ENCODE assay signal across 7 cellular contexts in the genomic region with DNA sequence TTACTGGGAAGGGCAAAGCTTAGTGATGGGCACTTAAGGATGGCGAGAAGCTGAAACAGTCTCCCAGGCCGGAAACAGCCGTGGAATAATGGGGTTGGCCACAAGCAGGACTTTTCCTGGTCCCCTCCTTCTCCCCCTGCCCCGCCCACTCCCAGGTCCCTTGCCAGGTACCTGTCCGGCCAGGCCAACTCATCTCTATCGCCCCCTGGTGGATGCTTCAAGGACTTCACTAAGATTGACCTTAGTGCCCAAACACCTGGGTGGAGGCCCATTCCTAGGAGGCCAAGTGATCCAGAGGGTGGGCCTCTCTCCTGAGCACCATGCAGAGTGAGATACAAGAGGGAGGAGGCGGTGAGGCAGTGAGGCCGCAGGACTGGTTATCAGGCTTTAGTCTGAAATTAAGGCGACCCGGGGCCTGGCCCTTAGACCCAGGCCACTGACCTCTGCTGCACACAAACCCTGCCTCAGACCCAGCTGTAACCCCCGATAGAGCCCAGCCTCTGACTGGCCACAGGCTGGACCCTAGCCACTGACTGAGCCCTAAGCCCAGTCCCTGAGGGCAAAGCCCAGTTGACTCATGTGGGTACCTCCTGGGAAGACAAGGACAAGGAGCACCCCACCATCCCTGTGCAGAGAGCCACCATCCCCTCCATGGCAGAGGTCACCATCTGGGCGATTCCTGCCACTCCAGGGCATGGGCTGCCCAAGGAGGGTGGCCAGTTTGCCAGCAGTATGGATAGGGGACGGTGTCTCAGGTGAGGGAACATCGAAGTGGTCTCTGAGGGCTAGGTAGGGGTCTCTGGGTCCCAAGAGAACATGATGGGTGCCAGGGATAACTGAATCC. TPM values are rescaled to one million over a fixed set of nuclear protein-coding genes. Genes with fewer than 3 reads are reported as not detected.
A peak's percentile ranks its signal among the peaks of the same experiment; 100 is the strongest.
DNase-seq lines count a peak whose midpoint lies in the region; ATAC-seq and TF ChIP-seq lines count a peak whose summit lies in the region.

No MANE protein-coding gene starts in this region.

- H3K4ac ChIP-seq in mesenchymal stem cell (ENCODE audit: low read depth in 1 of 2, low read length in 2 of 2) = no peak overlapping the region

- H2BK12ac ChIP-seq in mesenchymal stem cell (ENCODE audit: low read length in 2 of 2) = peak overlapping the region in 1 of 2 experiments; percentile 24

- TF ChIP-seq CTCF in GM12875 (IDR thresholded peaks at IDR 0.05; ENCODE audit: borderline replicate concordance, insufficient read depth, low read depth, low read length) (peak; percentile 86), choroid plexus epithelial cell (conservative IDR thresholded peaks at IDR 0.05; ENCODE audit: low read depth, low read length) (peak; percentile 74)

- H4K91ac ChIP-seq in mesenchymal stem cell (ENCODE audit: low read length) = no peak overlapping the region

- H3K4me1 ChIP-seq in mesenchymal stem cell (ENCODE audit: control insufficient read depth, insufficient read depth, low read depth, low read length) = peaks cover 2% of the 10 kb centered on the region

- ATAC-seq in HG03571 (IDR thresholded peaks at IDR 0.05; ENCODE audit: unreplicated experiment) = no peak

- H3K18ac ChIP-seq in mesenchymal stem cell (ENCODE audit: low read depth in 1 of 2, low read length in 2 of 2) = no peak overlapping the region

- no peak overlapping the region for H3K23ac ChIP-seq in mesenchymal stem cell (ENCODE audit: low read length in 2 of 2)

- no peaks in the 10 kb centered on the region for H3K9me3 ChIP-seq in mesenchymal stem cell (ENCODE audit: control insufficient read depth, low read length)

- peaks cover 8 to 17% of the 10 kb centered on the region in 2 experiments for H3K27me3 ChIP-seq in mesenchymal stem cell (ENCODE audit: control insufficient read depth in 1 of 2, insufficient read depth in 1 of 2, low read length in 2 of 2)

- H3K4me2 ChIP-seq in mesenchymal stem cell (ENCODE audit: low read length, poor library complexity, severe bottlenecking) = no peak overlapping the region

- H2AFZ ChIP-seq in mesenchymal stem cell (ENCODE audit: low read depth, low read length) = no peak overlapping the region

- no peak overlapping the region for H2BK120ac ChIP-seq in mesenchymal stem cell (ENCODE audit: low read depth, low read length)

- H4K8ac ChIP-seq in mesenchymal stem cell (ENCODE audit: low read length) = no peak overlapping the region

- DNase-seq in HPDE6-E6E7 (ENCODE audit: extremely low spot score) (peak; percentile 39), choroid plexus epithelial cell (ENCODE audit: low read depth) (peak; percentile 23), mesenchymal stem cell (peak; percentile 15)
- DNase-seq in activated CD4-positive, alpha-beta T cell treated with anti-CD3 and anti-CD28 coated beads for 1 hour = peak; percentile 38
- DNase-seq in stimulated activated CD8-positive, alpha-beta memory T cell treated with anti-CD3 and anti-CD28 coated beads, Interleukin-7, amount 100 ng/mL, for 24 hours (ENCODE audit: low read depth) = peak; percentile 25

- H3K9ac ChIP-seq in mesenchymal stem cell (ENCODE audit: low read length) = no peak overlapping the region

- H3K36me3 ChIP-seq in mesenchymal stem cell (ENCODE audit: control insufficient read depth in 1 of 2, insufficient read depth in 2 of 2, low read depth in 1 of 2, low read length in 2 of 2) = no peaks in the 10 kb centered on the region

- no peak overlapping the region for H2AK5ac ChIP-seq in mesenchymal stem cell (ENCODE audit: low read length, severe bottlenecking)

- no peaks in the 10 kb centered on the region for H3K79me1 ChIP-seq in mesenchymal stem cell (replicated peaks; ENCODE audit: low read length, poor library complexity, severe bottlenecking)

- H3K27ac ChIP-seq in mesenchymal stem cell (ENCODE audit: low read length, poor library complexity, severe bottlenecking) = no peak overlapping the region

- 50% methylated on average over 14 of the region's 14 CpGs for WGBS in mesenchymal stem cell

- no peak overlapping the region for H3K14ac ChIP-seq in mesenchymal stem cell (ENCODE audit: low read length in 2 of 2)

- no peak overlapping the region for H2BK15ac ChIP-seq in mesenchymal stem cell (ENCODE audit: low read depth, poor library complexity, severe bottlenecking)

- H3K4me3 ChIP-seq in GM12875 (ENCODE audit: low read depth, low read length) (no peak overlapping the region), choroid plexus epithelial cell (ENCODE audit: low read depth, low read length) (no peak overlapping the region), mesenchymal stem cell (ENCODE audit: insufficient read depth in 1 of 2, low read depth in 1 of 2, low read length in 2 of 2) (no peak overlapping the region)

- H2BK5ac ChIP-seq in mesenchymal stem cell (ENCODE audit: low read depth, low read length, poor library complexity, severe bottlenecking) = no peak overlapping the region

RNA-seq across cellular contexts. Expression of gene VIPR1, which starts 37.6 kb away (rescaled TPM):
- polyA plus RNA-seq in mesenchymal stem cell (2013, experiment 1 of 2) = 3.8 TPM
- polyA plus RNA-seq in mesenchymal stem cell (2013, experiment 2 of 2) = 3.9 TPM

RNA-seq across cellular contexts. Expression of gene SEC22C, which starts 41.7 kb away (rescaled TPM):
- polyA plus RNA-seq in mesenchymal stem cell (2013, experiment 1 of 2) = 42.5 TPM
- 45.2 TPM for polyA plus RNA-seq in mesenchymal stem cell (2013, experiment 2 of 2)

RNA-seq across cellular contexts. Expression of gene SS18L2, which starts 50.6 kb away (rescaled TPM):
- polyA plus RNA-seq in mesenchymal stem cell (2013, experiment 1 of 2) = 39.2 TPM
- polyA plus RNA-seq in mesenchymal stem cell (2013, experiment 2 of 2) = 42.8 TPM
